Comparison of ENCODE assay signal across 1 cellular context in genomic region chr6:168574699-168575195, GRCh38.
TF ChIP-seq lines count a peak whose summit lies in the region.

No MANE protein-coding gene starts in this region.

TF ChIP-seq in K562, 482 proteins besides CTCF, POLR2A, EP300 and RAD21 (continued from another document):
- TF ChIP-seq ZNF407 (IDR thresholded peaks at IDR 0.05; ENCODE audit: low read depth) = no peak
